ENCODE assay signal across 25 cellular contexts in genomic region chr9:22157271-22157670, GRCh38.
A peak's percentile ranks its signal among the peaks of the same experiment; 100 is the strongest.
DNase-seq lines count a peak whose midpoint lies in the region; ATAC-seq, FAIRE-seq and TF ChIP-seq lines count a peak whose summit lies in the region.
"Had no signal": no experiment of that assay in that cellular context is flagged by ENCODE, and none has a peak within 500 bp of the region (broad histone marks: within the 10 kb centered on the region; RNA-seq: fewer than 3 reads in every experiment).

No MANE protein-coding gene starts in this region.

- H4K91ac ChIP-seq in IMR-90 (ENCODE audit: insufficient read depth, low read depth, low read length) (no peak overlapping the region), mesenchymal stem cell (ENCODE audit: low read length) (no peak overlapping the region)

- H3K9ac ChIP-seq in IMR-90 (ENCODE audit: low read depth, low read length) (no peak overlapping the region), mesenchymal stem cell (ENCODE audit: low read length) (no peak overlapping the region)

- no peak overlapping the region for H3K56ac ChIP-seq in IMR-90 (ENCODE audit: extremely low read depth, insufficient read depth, low read length)

- H2BK120ac ChIP-seq in IMR-90 (ENCODE audit: low read depth, low read length) (peak overlapping the region; percentile 9; the same call in 1 of the 2 replicates), mesenchymal stem cell (ENCODE audit: low read depth, low read length) (no peak overlapping the region)

- H3K4me1 ChIP-seq in IMR-90 (ENCODE audit: control insufficient read depth, insufficient read depth, low read length) (peaks cover 3% of the 10 kb centered on the region; the same call in 1 of the 2 replicates), small intestine (ENCODE audit: control insufficient read depth in 2 of 2, insufficient read depth in 1 of 2, low read depth in 1 of 2, low read length in 1 of 2) (no peaks in the 10 kb centered on the region), mesenchymal stem cell (ENCODE audit: control insufficient read depth, insufficient read depth, low read depth, low read length) (no peaks in the 10 kb centered on the region)

- TF ChIP-seq POLR2A in IMR-90 (IDR thresholded peaks at IDR 0.05; ENCODE audit: low read depth, low read length) = no peak

- no peaks in the 10 kb centered on the region for H3K9me3 Mint-ChIP-seq in activated T-helper 2 cell treated with anti-CD3 and anti-CD28 coated beads, Interferon-gamma antibody, Interleukin-2, Interleukin-4, amounts not matched to agents 10 μg/mL and 5 μg/mL and 100 μg/mL, durations not matched to agents 14 hours and 24 hours and 36 hours
- no peaks in the 10 kb centered on the region for H3K9me3 Mint-ChIP-seq in activated CD4-positive, alpha-beta T cell treated with anti-CD3 and anti-CD28 coated beads, Interleukin-2, amount 10 ng/mL, durations not matched to agents 7 days and 5 days
- H3K9me3 Mint-ChIP-seq: activated T-cell treated with anti-CD3 and anti-CD28 coated beads, Interleukin-2, amount 50 U/mL, for 4 hours; brain; naive thymus-derived CD8-positive, alpha-beta T cell; stimulated activated naive CD8-positive, alpha-beta T cell treated with anti-CD3 and anti-CD28 coated beads, Interleukin-15, Interleukin-2, amounts not matched to agents 100 ng/mL and 50 ng/mL, for 24 hours had no signal

- no peak for ATAC-seq in IMR-90 (ENCODE audit: low read depth)
- ATAC-seq in T-helper 17 cell = no peak
- no peak for ATAC-seq in Right ventricle myocardium superior (ENCODE audit: poor library complexity)
- ATAC-seq: activated T-cell treated with anti-CD3 and anti-CD28 coated beads, Interleukin-2, amount 50 U/mL, for 4 hours; GM12878; naive thymus-derived CD8-positive, alpha-beta T cell; Right ventricle myocardium inferior had no signal

- H3K18ac ChIP-seq in IMR-90 (ENCODE audit: low read depth, low read length) = peak overlapping the region; percentile 37; the same call in 1 of the 2 replicates
- H3K18ac ChIP-seq in mesenchymal stem cell (ENCODE audit: low read depth in 1 of 2, low read length in 2 of 2) = no peak overlapping the region

- H3K14ac ChIP-seq in IMR-90 (replicated peaks; ENCODE audit: low read depth, low read length) (no peak overlapping the region), mesenchymal stem cell (ENCODE audit: low read length in 2 of 2) (no peak overlapping the region)

- in situ Hi-C loops in IMR-90 (cut with MboI; ENCODE audit: low sequenced_read_pairs) = no loop called here

- no peak for TF ChIP-seq RAD21 in IMR-90 (IDR thresholded peaks at IDR 0.05; ENCODE audit: low read length)

- POLR2A ChIA-PET in IMR-90 (lab: Charles Lee; ENCODE audit: unreplicated experiment) = no interaction called here
- POLR2A ChIA-PET in activated CD4-positive, alpha-beta T cell treated with anti-CD3 and anti-CD28 coated beads, Interleukin-2, amount 10 ng/mL, durations not matched to agents 7 days and 5 days (lab: Charles Lee) = no interaction called here

- no TSS peak for BruUV-seq in IMR-90 (replicated peaks; lab: Mats Ljungman, UMichigan)

- no peak overlapping the region for H2BK12ac ChIP-seq in mesenchymal stem cell (ENCODE audit: low read length in 2 of 2)

- no peak overlapping the region for H4K5ac ChIP-seq in IMR-90 (ENCODE audit: low read depth, low read length)

- peak overlapping the region; percentile 61 for H3K27ac Mint-ChIP-seq in T-helper 17 cell
- no peak overlapping the region for H3K27ac Mint-ChIP-seq in activated T-helper 2 cell treated with anti-CD3 and anti-CD28 coated beads, Interferon-gamma antibody, Interleukin-2, Interleukin-4, amounts not matched to agents 10 μg/mL and 5 μg/mL and 100 μg/mL, durations not matched to agents 14 hours and 24 hours and 36 hours
- no peak overlapping the region for H3K27ac Mint-ChIP-seq in activated CD4-positive, alpha-beta T cell treated with anti-CD3 and anti-CD28 coated beads, Interleukin-2, amount 10 ng/mL, durations not matched to agents 7 days and 5 days
- H3K27ac Mint-ChIP-seq: brain; CD4-positive, CD25-positive, alpha-beta regulatory T cell; naive thymus-derived CD8-positive, alpha-beta T cell; stimulated activated naive CD8-positive, alpha-beta T cell treated with anti-CD3 and anti-CD28 coated beads, Interleukin-15, Interleukin-2, amounts not matched to agents 100 ng/mL and 50 ng/mL, for 24 hours had no signal

- dilution Hi-C loops in IMR-90 (cut with HindIII; ENCODE audit: low sequenced_read_pairs, unreplicated experiment) = no loop called here

- peaks cover 3% of the 10 kb centered on the region for H3K4me1 Mint-ChIP-seq in T-helper 17 cell
- H3K4me1 Mint-ChIP-seq in activated T-helper 2 cell treated with anti-CD3 and anti-CD28 coated beads, Interferon-gamma antibody, Interleukin-2, Interleukin-4, amounts not matched to agents 10 μg/mL and 5 μg/mL and 100 μg/mL, durations not matched to agents 14 hours and 24 hours and 36 hours (ENCODE audit: low read depth) = peaks cover 7% of the 10 kb centered on the region
- no peaks in the 10 kb centered on the region for H3K4me1 Mint-ChIP-seq in activated CD4-positive, alpha-beta T cell treated with anti-CD3 and anti-CD28 coated beads, Interleukin-2, amount 10 ng/mL, durations not matched to agents 7 days and 5 days
- H3K4me1 Mint-ChIP-seq: brain had no signal

- FAIRE-seq in small intestine (lab: Jason Lieb, UNC) = no peak
- FAIRE-seq: frontal cortex, GM12878 had no signal

- H3K4ac ChIP-seq in IMR-90 (ENCODE audit: low read depth, low read length) (no peak overlapping the region), mesenchymal stem cell (ENCODE audit: low read depth in 1 of 2, low read length in 2 of 2) (peak overlapping the region in 1 of 2 experiments; percentile 17)

- H3K79me1 ChIP-seq in IMR-90 (ENCODE audit: low read depth in 1 of 2, low read length in 2 of 2) (no peaks in the 10 kb centered on the region), mesenchymal stem cell (replicated peaks; ENCODE audit: low read length, poor library complexity, severe bottlenecking) (no peaks in the 10 kb centered on the region)

- H3K4me3 Mint-ChIP-seq in T-helper 17 cell = no peak overlapping the region
- H3K4me3 Mint-ChIP-seq in activated T-helper 2 cell treated with anti-CD3 and anti-CD28 coated beads, Interferon-gamma antibody, Interleukin-2, Interleukin-4, amounts not matched to agents 10 μg/mL and 5 μg/mL and 100 μg/mL, durations not matched to agents 14 hours and 24 hours and 36 hours (ENCODE audit: low read depth) = no peak overlapping the region
- no peak overlapping the region for H3K4me3 Mint-ChIP-seq in activated CD4-positive, alpha-beta T cell treated with anti-CD3 and anti-CD28 coated beads, Interleukin-2, amount 10 ng/mL, durations not matched to agents 7 days and 5 days
- H3K4me3 Mint-ChIP-seq: activated T-cell treated with anti-CD3 and anti-CD28 coated beads, Interleukin-2, amount 50 U/mL, for 4 hours; brain; CD4-positive, CD25-positive, alpha-beta regulatory T cell; naive thymus-derived CD8-positive, alpha-beta T cell; stimulated activated naive CD8-positive, alpha-beta T cell treated with anti-CD3 and anti-CD28 coated beads, Interleukin-15, Interleukin-2, amounts not matched to agents 100 ng/mL and 50 ng/mL, for 24 hours had no signal

- H3K4me2 ChIP-seq in IMR-90 (ENCODE audit: low read depth, low read length) (no peak overlapping the region), mesenchymal stem cell (ENCODE audit: low read length, poor library complexity, severe bottlenecking) (no peak overlapping the region)

- no peaks in the 10 kb centered on the region for H3K27me3 Mint-ChIP-seq in T-helper 17 cell
- peaks cover 25% of the 10 kb centered on the region for H3K27me3 Mint-ChIP-seq in activated T-helper 2 cell treated with anti-CD3 and anti-CD28 coated beads, Interferon-gamma antibody, Interleukin-2, Interleukin-4, amounts not matched to agents 10 μg/mL and 5 μg/mL and 100 μg/mL, durations not matched to agents 14 hours and 24 hours and 36 hours (ENCODE audit: low read depth)
- peaks cover 38% of the 10 kb centered on the region for H3K27me3 Mint-ChIP-seq in activated CD4-positive, alpha-beta T cell treated with anti-CD3 and anti-CD28 coated beads, Interleukin-2, amount 10 ng/mL, durations not matched to agents 7 days and 5 days

- H3K27ac ChIP-seq in IMR-90 (ENCODE audit: insufficient read depth, low read length) (no peak overlapping the region), small intestine (ENCODE audit: low read depth in 1 of 2, low read length in 1 of 2) (no peak overlapping the region), mesenchymal stem cell (ENCODE audit: low read length, poor library complexity, severe bottlenecking) (no peak overlapping the region)
- H3K27ac ChIP-seq: coronary artery, thoracic aorta, vagina had no signal

- H3K36me3 ChIP-seq in IMR-90 (ENCODE audit: control insufficient read depth, insufficient read depth, low read length) (no peaks in the 10 kb centered on the region), small intestine (ENCODE audit: control insufficient read depth in 2 of 2, insufficient read depth in 2 of 2, low read length in 2 of 2) (no peaks in the 10 kb centered on the region), mesenchymal stem cell (ENCODE audit: control insufficient read depth in 1 of 2, insufficient read depth in 2 of 2, low read depth in 1 of 2, low read length in 2 of 2) (no peaks in the 10 kb centered on the region)
- H3K36me3 ChIP-seq: esophagus squamous epithelium, thoracic aorta, vagina had no signal

- CTCF ChIA-PET in IMR-90 (lab: Yijun Ruan, JAX) = interaction anchor here (0.5 to 1.3 kb wide), 3 partner anchors 15 to 300 kb away, joined by 3 to 7 read pairs (median 3); no protein-coding TSS in a partner anchor
- CTCF ChIA-PET in activated CD4-positive, alpha-beta T cell treated with anti-CD3 and anti-CD28 coated beads, Interleukin-2, amount 10 ng/mL, durations not matched to agents 7 days and 5 days (lab: Charles Lee) = no interaction called here

- no peaks in the 10 kb centered on the region for H3K36me3 Mint-ChIP-seq in T-helper 17 cell (ENCODE audit: low read depth)
- no peaks in the 10 kb centered on the region for H3K36me3 Mint-ChIP-seq in activated T-helper 2 cell treated with anti-CD3 and anti-CD28 coated beads, Interferon-gamma antibody, Interleukin-2, Interleukin-4, amounts not matched to agents 10 μg/mL and 5 μg/mL and 100 μg/mL, durations not matched to agents 14 hours and 24 hours and 36 hours (ENCODE audit: low read depth)
- no peaks in the 10 kb centered on the region for H3K36me3 Mint-ChIP-seq in activated CD4-positive, alpha-beta T cell treated with anti-CD3 and anti-CD28 coated beads, Interleukin-2, amount 10 ng/mL, durations not matched to agents 7 days and 5 days (ENCODE audit: low read depth)
- H3K36me3 Mint-ChIP-seq: brain; CD4-positive, CD25-positive, alpha-beta regulatory T cell; naive thymus-derived CD8-positive, alpha-beta T cell had no signal

- H2BK5ac ChIP-seq in IMR-90 (ENCODE audit: low read depth, low read length, poor library complexity, severe bottlenecking) = no peak overlapping the region
- H2BK5ac ChIP-seq in mesenchymal stem cell (ENCODE audit: low read depth, low read length, poor library complexity, severe bottlenecking) = no peak overlapping the region

- H4K8ac ChIP-seq in IMR-90 (ENCODE audit: low read depth in 2 of 2, low read length in 2 of 2) (no peak overlapping the region), mesenchymal stem cell (ENCODE audit: low read length) (no peak overlapping the region)

- H2AK5ac ChIP-seq in IMR-90 (ENCODE audit: low read depth, low read length) (no peak overlapping the region), mesenchymal stem cell (ENCODE audit: low read length, severe bottlenecking) (no peak overlapping the region)

- intact Hi-C loops in IMR-90 (cut with micrococcal nuclease) = no loop called here
- intact Hi-C loops in activated T-helper 2 cell treated with anti-CD3 and anti-CD28 coated beads, Interferon-gamma antibody, Interleukin-2, Interleukin-4, amounts not matched to agents 10 μg/mL and 5 μg/mL and 100 μg/mL, durations not matched to agents 14 hours and 24 hours and 36 hours (cut with micrococcal nuclease) = no loop called here
- intact Hi-C loops in Right ventricle myocardium superior (cut with DNase I) = no loop called here

- H2AFZ ChIP-seq in IMR-90 (replicated peaks; ENCODE audit: low read length, poor library complexity) (no peak overlapping the region), mesenchymal stem cell (ENCODE audit: low read depth, low read length) (no peak overlapping the region)

- TF ChIP-seq CTCF in IMR-90 (conservative IDR thresholded peaks at IDR 0.05; ENCODE audit: low read depth, low read length) = no peak
- no peak for TF ChIP-seq CTCF in fibroblast of villous mesenchyme (IDR thresholded peaks at IDR 0.05; ENCODE audit: insufficient read depth, low read depth, low read length)

- H3K23ac ChIP-seq in IMR-90 (ENCODE audit: low read depth, low read length) (no peak overlapping the region; the same call in 1 of the 2 replicates), mesenchymal stem cell (ENCODE audit: low read length in 2 of 2) (no peak overlapping the region)

- H2BK15ac ChIP-seq in IMR-90 (ENCODE audit: low read depth, low read length) (peak overlapping the region; percentile 51; the same call in 1 of the 3 replicates), mesenchymal stem cell (ENCODE audit: low read depth, poor library complexity, severe bottlenecking) (no peak overlapping the region)

- peak; percentile 25 for DNase-seq in IMR-90
- DNase-seq in T-helper 17 cell = no peak
- peak; percentile 70 for DNase-seq in fibroblast of villous mesenchyme (ENCODE audit: low read depth)
- peak; percentile 27 for DNase-seq in small intestine
- DNase-seq in mesenchymal stem cell = no peak
- DNase-seq in activated T-helper 2 cell treated with anti-CD3 and anti-CD28 coated beads, Interferon-gamma antibody, Interleukin-2, Interleukin-4, amounts not matched to agents 10 μg/mL and 5 μg/mL and 100 μg/mL, durations not matched to agents 14 hours and 24 hours and 36 hours (ENCODE audit: low spot score) = no peak
- DNase-seq in activated CD4-positive, alpha-beta T cell treated with anti-CD3 and anti-CD28 coated beads, Interleukin-2, amount 10 ng/mL, durations not matched to agents 7 days and 5 days = no peak
- DNase-seq in Right ventricle myocardium superior = no peak
- DNase-seq: activated CD4-positive, alpha-beta T cell treated with anti-CD3 and anti-CD28 coated beads, Interleukin-2, amount 50 U/mL, for 1 hour; activated T-cell treated with anti-CD3 and anti-CD28 coated beads, Interleukin-2, amount 50 U/mL, for 4 hours; CD4-positive, CD25-positive, alpha-beta regulatory T cell; esophagus squamous epithelium; naive thymus-derived CD8-positive, alpha-beta T cell; NCI-H1092; NCI-H187 treated with DMSO at 0.1 percent for 48 hours; NCI-H748 treated with DMSO at 0.1 percent for 48 hours; occipital lobe had no signal

- no peaks in the 10 kb centered on the region for H4K20me1 ChIP-seq in IMR-90 (ENCODE audit: insufficient read depth, low read length)

- H3K27me3 ChIP-seq in IMR-90 (ENCODE audit: control insufficient read depth, insufficient read depth, low read length) = no peaks in the 10 kb centered on the region
- no peaks in the 10 kb centered on the region for H3K27me3 ChIP-seq in small intestine (ENCODE audit: control insufficient read depth in 2 of 2, insufficient read depth in 2 of 2, low read length in 2 of 2)
- H3K27me3 ChIP-seq in mesenchymal stem cell (ENCODE audit: control insufficient read depth in 1 of 2, insufficient read depth in 1 of 2, low read length in 2 of 2) = no peaks in the 10 kb centered on the region
- H3K27me3 ChIP-seq: esophagus squamous epithelium, vagina had no signal

- H2AK9ac ChIP-seq in IMR-90 (replicated peaks; ENCODE audit: low read depth, low read length, poor library complexity) = no peak overlapping the region

- no peaks in the 10 kb centered on the region for H3K9me1 ChIP-seq in IMR-90 (ENCODE audit: insufficient read depth, low read length)

- H3K4me3 ChIP-seq in IMR-90 (ENCODE audit: insufficient read depth, low read depth, low read length) (no peak overlapping the region), fibroblast of villous mesenchyme (ENCODE audit: low read depth, low read length) (no peak overlapping the region), small intestine (ENCODE audit: low read depth in 1 of 2, low read length in 2 of 2) (no peak overlapping the region), mesenchymal stem cell (ENCODE audit: insufficient read depth in 1 of 2, low read depth in 1 of 2, low read length in 2 of 2) (no peak overlapping the region)
- H3K4me3 ChIP-seq: coronary artery, esophagus squamous epithelium, GM12878, thoracic aorta, vagina had no signal

- H3K9me3 ChIP-seq in IMR-90 (ENCODE audit: control insufficient read depth, insufficient read depth, low read length) (no peaks in the 10 kb centered on the region), T-helper 17 cell (ENCODE audit: control insufficient read depth, low read length, poor library complexity, severe bottlenecking) (no peaks in the 10 kb centered on the region), small intestine (ENCODE audit: control insufficient read depth, low read depth) (no peaks in the 10 kb centered on the region), mesenchymal stem cell (ENCODE audit: control insufficient read depth, low read length) (no peaks in the 10 kb centered on the region)
- H3K9me3 ChIP-seq: esophagus squamous epithelium, thoracic aorta, vagina had no signal

- 0 out of 2 replicates have a peak overlapping the region, but pooled peaks have one; percentile 44 for H2BK20ac ChIP-seq in IMR-90 (ENCODE audit: low read depth, low read length)

Comparison
In these comparisons a context has a peak if more than half of its experiments do, and no peak if none do; other contexts are left out.
1. DNase-seq: peak in IMR-90 (single experiment), fibroblast of villous mesenchyme (single experiment) and small intestine (single experiment); none in T-helper 17 cell (0 of 3), mesenchymal stem cell (single experiment), activated T-helper 2 cell treated with anti-CD3 and anti-CD28 coated beads, Interferon-gamma antibody, Interleukin-2, Interleukin-4, amounts not matched to agents 10 μg/mL and 5 μg/mL and 100 μg/mL, durations not matched to agents 14 hours and 24 hours and 36 hours (single experiment), activated CD4-positive, alpha-beta T cell treated with anti-CD3 and anti-CD28 coated beads, Interleukin-2, amount 10 ng/mL, durations not matched to agents 7 days and 5 days (single experiment) and Right ventricle myocardium superior (single experiment).